In genomic region chr6:32807020-32807580, GRCh38 we compare ENCODE assay signal across 1 cellular context.
TF ChIP-seq lines count a peak whose summit lies in the region.

No MANE protein-coding gene starts in this region.

TF ChIP-seq in H1, 55 proteins besides CTCF, POLR2A, EP300 and RAD21:
- TF ChIP-seq NRF1 (IDR thresholded peaks at IDR 0.05; ENCODE audit: low read depth, low read length) (no peak), ASH2L (IDR thresholded peaks at IDR 0.05; ENCODE audit: low read length) (no peak), SUZ12 (IDR thresholded peaks at IDR 0.05; ENCODE audit: low read length) (no peak), RNF2 (IDR thresholded peaks at IDR 0.05; ENCODE audit: borderline replicate concordance, low read depth, low read length, missing control alignments, poor library complexity, severe bottlenecking) (no peak), SIRT6 (IDR thresholded peaks at IDR 0.05; ENCODE audit: low read length) (no peak), SP2 (IDR thresholded peaks at IDR 0.05; ENCODE audit: low read length) (no peak), ATF3 (IDR thresholded peaks at IDR 0.05; ENCODE audit: insufficient read depth, low read depth, low read length) (no peak), TAF1 (IDR thresholded peaks at IDR 0.05; ENCODE audit: low read depth, low read length) (no peak), PHF8 (conservative IDR thresholded peaks at IDR 0.05; ENCODE audit: low read depth, low read length) (no peak), POU5F1 (IDR thresholded peaks at IDR 0.05; ENCODE audit: low read depth, low read length) (no peak), E2F6 (IDR thresholded peaks at IDR 0.05) (no peak), NANOG (IDR thresholded peaks at IDR 0.05; ENCODE audit: insufficient read depth, low read depth, low read length, poor library complexity, severe bottlenecking) (no peak), CBX8 (IDR thresholded peaks at IDR 0.05; ENCODE audit: borderline replicate concordance, low read depth, low read length) (no peak)
